Comparison of ENCODE assay signal across 1 cellular context in the genomic region with DNA sequence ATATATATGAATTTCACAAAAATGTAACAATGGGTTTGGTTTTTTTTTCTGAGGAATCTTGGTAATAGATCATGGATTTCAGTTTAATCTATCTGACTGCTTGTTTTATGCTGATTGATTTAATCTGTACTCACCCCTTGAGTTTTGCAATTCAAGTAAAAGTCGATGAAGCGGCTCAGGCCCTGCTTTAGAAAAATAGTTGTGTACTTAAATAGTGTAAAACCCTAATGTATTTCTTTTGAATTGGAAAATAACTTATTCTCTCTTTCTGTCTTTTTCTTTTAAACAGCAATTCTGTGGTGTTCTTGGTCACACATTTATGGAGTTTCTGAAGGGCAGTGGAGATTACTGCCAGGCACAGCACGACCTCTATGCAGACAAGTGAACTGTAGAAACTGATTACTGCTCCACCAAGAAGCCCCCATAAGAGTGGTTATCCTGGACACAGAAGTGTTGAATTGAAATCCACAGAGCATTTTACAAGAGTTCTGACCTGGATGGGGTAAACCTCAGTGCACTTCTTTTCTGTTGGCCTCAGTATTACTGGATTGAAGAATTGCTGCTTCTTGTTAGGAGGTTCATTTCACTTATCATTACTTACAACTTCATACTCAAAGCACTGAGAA.
TF ChIP-seq lines count a peak whose summit lies in the region.

No MANE protein-coding gene starts in this region.

TF ChIP-seq in liver, 16 proteins besides CTCF, POLR2A, EP300 and RAD21:
- TF ChIP-seq JUND (IDR thresholded peaks at IDR 0.05) (no peak), YY1 (IDR thresholded peaks at IDR 0.05) (no peak), GABPA (IDR thresholded peaks at IDR 0.05 in 1 of 2, conservative IDR thresholded peaks at IDR 0.05 in 1 of 2) (no peak), FOXA2 (IDR thresholded peaks at IDR 0.05) (no peak), HNF4A (conservative IDR thresholded peaks at IDR 0.05) (no peak), SP1 (IDR thresholded peaks at IDR 0.05) (no peak), NR2F2 (IDR thresholded peaks at IDR 0.05) (no peak)
- TF ChIP-seq, protein P1, sequence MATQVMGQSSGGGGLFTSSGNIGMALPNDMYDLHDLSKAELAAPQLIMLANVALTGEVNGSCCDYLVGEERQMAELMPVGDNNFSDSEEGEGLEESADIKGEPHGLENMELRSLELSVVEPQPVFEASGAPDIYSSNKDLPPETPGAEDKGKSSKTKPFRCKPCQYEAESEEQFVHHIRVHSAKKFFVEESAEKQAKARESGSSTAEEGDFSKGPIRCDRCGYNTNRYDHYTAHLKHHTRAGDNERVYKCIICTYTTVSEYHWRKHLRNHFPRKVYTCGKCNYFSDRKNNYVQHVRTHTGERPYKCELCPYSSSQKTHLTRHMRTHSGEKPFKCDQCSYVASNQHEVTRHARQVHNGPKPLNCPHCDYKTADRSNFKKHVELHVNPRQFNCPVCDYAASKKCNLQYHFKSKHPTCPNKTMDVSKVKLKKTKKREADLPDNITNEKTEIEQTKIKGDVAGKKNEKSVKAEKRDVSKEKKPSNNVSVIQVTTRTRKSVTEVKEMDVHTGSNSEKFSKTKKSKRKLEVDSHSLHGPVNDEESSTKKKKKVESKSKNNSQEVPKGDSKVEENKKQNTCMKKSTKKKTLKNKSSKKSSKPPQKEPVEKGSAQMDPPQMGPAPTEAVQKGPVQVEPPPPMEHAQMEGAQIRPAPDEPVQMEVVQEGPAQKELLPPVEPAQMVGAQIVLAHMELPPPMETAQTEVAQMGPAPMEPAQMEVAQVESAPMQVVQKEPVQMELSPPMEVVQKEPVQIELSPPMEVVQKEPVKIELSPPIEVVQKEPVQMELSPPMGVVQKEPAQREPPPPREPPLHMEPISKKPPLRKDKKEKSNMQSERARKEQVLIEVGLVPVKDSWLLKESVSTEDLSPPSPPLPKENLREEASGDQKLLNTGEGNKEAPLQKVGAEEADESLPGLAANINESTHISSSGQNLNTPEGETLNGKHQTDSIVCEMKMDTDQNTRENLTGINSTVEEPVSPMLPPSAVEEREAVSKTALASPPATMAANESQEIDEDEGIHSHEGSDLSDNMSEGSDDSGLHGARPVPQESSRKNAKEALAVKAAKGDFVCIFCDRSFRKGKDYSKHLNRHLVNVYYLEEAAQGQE (IDR thresholded peaks at IDR 0.05) = peak; percentile 18
TF ChIP-seq in liver: peak in this region for 1.
